In genomic region chr1:185816460-185816859, GRCh38 we compare ENCODE assay signal across 26 cellular contexts.
DNase-seq lines count a peak whose midpoint lies in the region; ATAC-seq and TF ChIP-seq lines count a peak whose summit lies in the region.
"Had no signal": no experiment of that assay in that cellular context is flagged by ENCODE, and none has a peak within 500 bp of the region (broad histone marks: within the 10 kb centered on the region; RNA-seq: fewer than 3 reads in every experiment).

No MANE protein-coding gene starts in this region.

- H4K20me1 ChIP-seq in fibroblast of lung (ENCODE audit: control insufficient read depth, extremely low read depth, insufficient read depth, low read length) = no peaks in the 10 kb centered on the region

- TF ChIP-seq POLR2A in erythroblast (IDR thresholded peaks at IDR 0.05; ENCODE audit: low read length) = no peak

- H3K4me3 ChIP-seq in AG10803 (ENCODE audit: low read length) (no peak overlapping the region), fibroblast of lung (replicated peaks in 1 of 4; ENCODE audit: control extremely low read depth in 1 of 4, insufficient read depth in 1 of 4, low read depth in 3 of 4, low read length in 4 of 4) (no peak overlapping the region), skeletal muscle cell (ENCODE audit: low read depth, low read length) (no peak overlapping the region)
- H3K4me3 ChIP-seq: GM12878, SJCRH30, skin epidermis, tibial nerve had no signal

- no peaks in the 10 kb centered on the region for H3K36me3 ChIP-seq in fibroblast of lung (ENCODE audit: control insufficient read depth, insufficient read depth, low read length)
- H3K36me3 ChIP-seq: SJCRH30, tibial nerve had no signal

- DNase-seq in AG10803 (ENCODE audit: low read depth) = peak; percentile 88
- DNase-seq in RPMI7951 (ENCODE audit: low read depth) = peak; percentile 51
- peak; percentile 25 to 47 for DNase-seq in fibroblast of lung (ENCODE audit: low read depth in 2 of 2)
- peak; percentile 81 for DNase-seq in skeletal muscle cell (ENCODE audit: low read depth)
- DNase-seq in T-helper 2 cell = no peak
- no peak for DNase-seq in erythroblast (lab: John Stamatoyannopoulos, UW)
- DNase-seq in activated naive CD4-positive, alpha-beta T cell treated with anti-CD3 and anti-CD28 coated beads, Interleukin-2, amount 50 U/mL, for 16 hours = no peak
- DNase-seq in foreskin keratinocyte = no peak
- DNase-seq: activated CD4-positive, alpha-beta T cell treated with anti-CD3 and anti-CD28 coated beads, Interleukin-2, amount 50 U/mL, for 48 hours; activated naive CD4-positive, alpha-beta T cell treated with Interleukin-2 at 50 U/mL for 16 hours; amniotic stem cell; CD4-positive, CD25-positive, alpha-beta regulatory T cell; cortex of kidney; effector memory CD8-positive, alpha-beta T cell; glutamatergic neuron; GOT3; Kasumi-1; naive thymus-derived CD4-positive, alpha-beta T cell; NCI-H1048; NCI-H1930; occipital lobe; SJCRH30 had no signal

- H3K4me2 ChIP-seq in fibroblast of lung (ENCODE audit: extremely low read depth, insufficient read depth, low read length) = no peak overlapping the region

- H3K79me2 ChIP-seq in fibroblast of lung (ENCODE audit: control insufficient read depth, insufficient read depth, low read length) = no peaks in the 10 kb centered on the region

- H2AFZ ChIP-seq in fibroblast of lung (ENCODE audit: low read length) = no peak overlapping the region

- H3K4me1 ChIP-seq in fibroblast of lung (ENCODE audit: control insufficient read depth, extremely low read depth, insufficient read depth, low read length) (no peaks in the 10 kb centered on the region), foreskin keratinocyte (no peaks in the 10 kb centered on the region)
- H3K4me1 ChIP-seq: SJCRH30, tibial nerve had no signal

- no peak overlapping the region for H3K9ac ChIP-seq in fibroblast of lung (ENCODE audit: insufficient read depth, low read length)

- H3K27me3 ChIP-seq in fibroblast of lung (ENCODE audit: control insufficient read depth, insufficient read depth, low read length) (no peaks in the 10 kb centered on the region), foreskin keratinocyte (no peaks in the 10 kb centered on the region)
- H3K27me3 ChIP-seq: SJCRH30, tibial nerve had no signal

- TF ChIP-seq CTCF in AG10803 (conservative IDR thresholded peaks at IDR 0.05; ENCODE audit: low read length) = no peak
- no peak for TF ChIP-seq CTCF in fibroblast of lung (conservative IDR thresholded peaks at IDR 0.05 in 1 of 2, IDR thresholded peaks at IDR 0.05 in 1 of 2; ENCODE audit: low read depth in 1 of 2, low read length in 2 of 2)
- no peak for TF ChIP-seq CTCF in foreskin keratinocyte (conservative IDR thresholded peaks at IDR 0.05)

- no peak for ATAC-seq in foreskin keratinocyte
- ATAC-seq: effector memory CD8-positive, alpha-beta T cell; GM12878; naive thymus-derived CD4-positive, alpha-beta T cell had no signal

- H3K9me3 ChIP-seq in fibroblast of lung (ENCODE audit: control insufficient read depth, insufficient read depth, low read depth, low read length) = no peaks in the 10 kb centered on the region
- H3K9me3 ChIP-seq: SJCRH30, tibial nerve had no signal

- H3K27ac ChIP-seq in fibroblast of lung (ENCODE audit: insufficient read depth, low read length) = no peak overlapping the region
- H3K27ac ChIP-seq in foreskin keratinocyte = no peak overlapping the region
- H3K27ac ChIP-seq: HL-60, SJCRH30, tibial nerve had no signal

Comparison
In these comparisons a context has a peak if more than half of its experiments do, and no peak if none do; other contexts are left out.
1. DNase-seq: peak in AG10803 (single experiment), RPMI7951 (single experiment), fibroblast of lung (2 of 2) and skeletal muscle cell (single experiment); none in T-helper 2 cell (0 of 5), erythroblast (0 of 2), activated naive CD4-positive, alpha-beta T cell treated with anti-CD3 and anti-CD28 coated beads, Interleukin-2, amount 50 U/mL, for 16 hours (single experiment) and foreskin keratinocyte (0 of 2).